In the genomic region with DNA sequence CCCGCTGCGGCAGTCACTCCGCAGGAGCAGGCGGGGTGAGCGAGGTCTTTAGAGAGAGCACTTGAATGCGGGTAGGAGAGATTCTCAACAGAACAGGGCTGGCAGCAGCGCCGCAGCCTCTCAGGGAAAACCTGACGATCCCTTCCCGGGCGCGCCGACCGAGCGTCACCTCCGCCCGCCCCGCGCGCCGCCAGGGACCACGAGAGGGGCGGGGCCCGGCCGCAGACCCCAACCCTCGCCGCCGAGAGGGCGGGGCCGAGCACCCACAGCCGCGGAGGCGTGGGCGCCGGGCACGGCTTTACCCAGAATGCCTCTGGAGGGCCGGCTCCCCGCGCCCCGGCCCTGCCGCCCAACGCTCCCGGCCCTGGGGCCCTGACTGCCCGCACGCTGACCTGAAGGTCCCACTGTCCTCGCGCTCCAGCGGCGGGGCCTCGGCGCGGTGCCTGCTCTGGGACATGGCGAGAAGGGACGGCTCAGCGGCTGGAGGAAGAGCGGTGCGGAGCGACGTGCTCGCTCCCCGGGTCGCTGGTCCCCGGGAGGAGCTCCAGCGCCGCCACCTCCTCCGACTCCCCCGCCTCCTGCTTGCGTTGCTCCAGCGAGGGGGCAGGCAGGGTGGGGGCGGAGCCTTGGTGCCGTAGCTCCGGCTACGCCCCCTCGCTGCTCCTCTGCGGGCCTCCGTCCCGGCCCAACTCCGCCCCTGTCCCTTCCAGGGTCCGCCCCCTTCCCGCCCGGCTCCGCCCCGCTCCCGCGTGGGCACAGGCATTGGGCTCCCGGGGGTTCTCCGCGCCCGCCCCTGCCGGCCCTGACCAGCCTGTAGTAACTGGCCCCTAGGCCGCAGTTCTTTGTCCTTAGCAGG, we compare ENCODE assay signal across 1 cellular context.
TF ChIP-seq lines count a peak whose summit lies in the region.

A gene with protein sequence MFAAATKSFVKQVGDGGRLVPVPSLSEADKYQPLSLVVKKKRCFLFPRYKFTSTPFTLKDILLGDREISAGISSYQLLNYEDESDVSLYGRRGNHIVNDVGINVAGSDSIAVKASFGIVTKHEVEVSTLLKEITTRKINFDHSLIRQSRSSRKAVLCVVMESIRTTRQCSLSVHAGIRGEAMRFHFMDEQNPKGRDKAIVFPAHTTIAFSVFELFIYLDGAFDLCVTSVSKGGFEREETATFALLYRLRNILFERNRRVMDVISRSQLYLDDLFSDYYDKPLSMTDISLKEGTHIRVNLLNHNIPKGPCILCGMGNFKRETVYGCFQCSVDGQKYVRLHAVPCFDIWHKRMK (plus strand): TSS at position 805 of the 856 bp plus-strand sequence. CDS start 2,032 bp downstream, outside the sequence.
A gene (minus strand): TSS at position 602 of the 856 bp plus-strand sequence. CDS start 145 bp downstream, at position 457.

TF ChIP-seq in GM23338, 12 proteins besides CTCF, POLR2A, EP300 and RAD21 (continued from another document):
- TF ChIP-seq, protein P1, sequence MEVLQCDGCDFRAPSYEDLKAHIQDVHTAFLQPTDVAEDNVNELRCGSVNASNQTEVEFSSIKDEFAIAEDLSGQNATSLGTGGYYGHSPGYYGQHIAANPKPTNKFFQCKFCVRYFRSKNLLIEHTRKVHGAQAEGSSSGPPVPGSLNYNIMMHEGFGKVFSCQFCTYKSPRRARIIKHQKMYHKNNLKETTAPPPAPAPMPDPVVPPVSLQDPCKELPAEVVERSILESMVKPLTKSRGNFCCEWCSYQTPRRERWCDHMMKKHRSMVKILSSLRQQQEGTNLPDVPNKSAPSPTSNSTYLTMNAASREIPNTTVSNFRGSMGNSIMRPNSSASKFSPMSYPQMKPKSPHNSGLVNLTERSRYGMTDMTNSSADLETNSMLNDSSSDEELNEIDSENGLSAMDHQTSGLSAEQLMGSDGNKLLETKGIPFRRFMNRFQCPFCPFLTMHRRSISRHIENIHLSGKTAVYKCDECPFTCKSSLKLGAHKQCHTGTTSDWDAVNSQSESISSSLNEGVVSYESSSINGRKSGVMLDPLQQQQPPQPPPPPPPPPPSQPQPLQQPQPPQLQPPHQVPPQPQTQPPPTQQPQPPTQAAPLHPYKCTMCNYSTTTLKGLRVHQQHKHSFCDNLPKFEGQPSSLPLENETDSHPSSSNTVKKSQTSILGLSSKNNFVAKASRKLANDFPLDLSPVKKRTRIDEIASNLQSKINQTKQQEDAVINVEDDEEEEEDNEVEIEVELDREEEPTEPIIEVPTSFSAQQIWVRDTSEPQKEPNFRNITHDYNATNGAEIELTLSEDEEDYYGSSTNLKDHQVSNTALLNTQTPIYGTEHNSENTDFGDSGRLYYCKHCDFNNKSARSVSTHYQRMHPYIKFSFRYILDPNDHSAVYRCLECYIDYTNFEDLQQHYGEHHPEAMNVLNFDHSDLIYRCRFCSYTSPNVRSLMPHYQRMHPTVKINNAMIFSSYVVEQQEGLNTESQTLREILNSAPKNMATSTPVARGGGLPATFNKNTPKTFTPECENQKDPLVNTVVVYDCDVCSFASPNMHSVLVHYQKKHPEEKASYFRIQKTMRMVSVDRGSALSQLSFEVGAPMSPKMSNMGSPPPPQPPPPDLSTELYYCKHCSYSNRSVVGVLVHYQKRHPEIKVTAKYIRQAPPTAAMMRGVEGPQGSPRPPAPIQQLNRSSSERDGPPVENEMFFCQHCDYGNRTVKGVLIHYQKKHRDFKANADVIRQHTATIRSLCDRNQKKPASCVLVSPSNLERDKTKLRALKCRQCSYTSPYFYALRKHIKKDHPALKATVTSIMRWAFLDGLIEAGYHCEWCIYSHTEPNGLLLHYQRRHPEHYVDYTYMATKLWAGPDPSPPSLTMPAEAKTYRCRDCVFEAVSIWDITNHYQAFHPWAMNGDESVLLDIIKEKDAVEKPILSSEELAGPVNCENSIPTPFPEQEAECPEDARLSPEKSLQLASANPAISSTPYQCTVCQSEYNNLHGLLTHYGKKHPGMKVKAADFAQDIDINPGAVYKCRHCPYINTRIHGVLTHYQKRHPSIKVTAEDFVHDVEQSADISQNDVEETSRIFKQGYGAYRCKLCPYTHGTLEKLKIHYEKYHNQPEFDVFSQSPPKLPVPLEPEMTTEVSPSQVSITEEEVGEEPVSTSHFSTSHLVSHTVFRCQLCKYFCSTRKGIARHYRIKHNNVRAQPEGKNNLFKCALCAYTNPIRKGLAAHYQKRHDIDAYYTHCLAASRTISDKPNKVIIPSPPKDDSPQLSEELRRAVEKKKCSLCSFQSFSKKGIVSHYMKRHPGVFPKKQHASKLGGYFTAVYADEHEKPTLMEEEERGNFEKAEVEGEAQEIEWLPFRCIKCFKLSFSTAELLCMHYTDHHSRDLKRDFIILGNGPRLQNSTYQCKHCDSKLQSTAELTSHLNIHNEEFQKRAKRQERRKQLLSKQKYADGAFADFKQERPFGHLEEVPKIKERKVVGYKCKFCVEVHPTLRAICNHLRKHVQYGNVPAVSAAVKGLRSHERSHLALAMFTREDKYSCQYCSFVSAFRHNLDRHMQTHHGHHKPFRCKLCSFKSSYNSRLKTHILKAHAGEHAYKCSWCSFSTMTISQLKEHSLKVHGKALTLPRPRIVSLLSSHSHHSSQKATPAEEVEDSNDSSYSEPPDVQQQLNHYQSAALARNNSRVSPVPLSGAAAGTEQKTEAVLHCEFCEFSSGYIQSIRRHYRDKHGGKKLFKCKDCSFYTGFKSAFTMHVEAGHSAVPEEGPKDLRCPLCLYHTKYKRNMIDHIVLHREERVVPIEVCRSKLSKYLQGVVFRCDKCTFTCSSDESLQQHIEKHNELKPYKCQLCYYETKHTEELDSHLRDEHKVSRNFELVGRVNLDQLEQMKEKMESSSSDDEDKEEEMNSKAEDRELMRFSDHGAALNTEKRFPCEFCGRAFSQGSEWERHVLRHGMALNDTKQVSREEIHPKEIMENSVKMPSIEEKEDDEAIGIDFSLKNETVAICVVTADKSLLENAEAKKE (CRISPR knock-in tag; IDR thresholded peaks at IDR 0.05): no peak
- TF ChIP-seq, protein P2, sequence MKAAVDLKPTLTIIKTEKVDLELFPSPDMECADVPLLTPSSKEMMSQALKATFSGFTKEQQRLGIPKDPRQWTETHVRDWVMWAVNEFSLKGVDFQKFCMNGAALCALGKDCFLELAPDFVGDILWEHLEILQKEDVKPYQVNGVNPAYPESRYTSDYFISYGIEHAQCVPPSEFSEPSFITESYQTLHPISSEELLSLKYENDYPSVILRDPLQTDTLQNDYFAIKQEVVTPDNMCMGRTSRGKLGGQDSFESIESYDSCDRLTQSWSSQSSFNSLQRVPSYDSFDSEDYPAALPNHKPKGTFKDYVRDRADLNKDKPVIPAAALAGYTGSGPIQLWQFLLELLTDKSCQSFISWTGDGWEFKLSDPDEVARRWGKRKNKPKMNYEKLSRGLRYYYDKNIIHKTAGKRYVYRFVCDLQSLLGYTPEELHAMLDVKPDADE (IDR thresholded peaks at IDR 0.05): no peak
- TF ChIP-seq, protein P3, sequence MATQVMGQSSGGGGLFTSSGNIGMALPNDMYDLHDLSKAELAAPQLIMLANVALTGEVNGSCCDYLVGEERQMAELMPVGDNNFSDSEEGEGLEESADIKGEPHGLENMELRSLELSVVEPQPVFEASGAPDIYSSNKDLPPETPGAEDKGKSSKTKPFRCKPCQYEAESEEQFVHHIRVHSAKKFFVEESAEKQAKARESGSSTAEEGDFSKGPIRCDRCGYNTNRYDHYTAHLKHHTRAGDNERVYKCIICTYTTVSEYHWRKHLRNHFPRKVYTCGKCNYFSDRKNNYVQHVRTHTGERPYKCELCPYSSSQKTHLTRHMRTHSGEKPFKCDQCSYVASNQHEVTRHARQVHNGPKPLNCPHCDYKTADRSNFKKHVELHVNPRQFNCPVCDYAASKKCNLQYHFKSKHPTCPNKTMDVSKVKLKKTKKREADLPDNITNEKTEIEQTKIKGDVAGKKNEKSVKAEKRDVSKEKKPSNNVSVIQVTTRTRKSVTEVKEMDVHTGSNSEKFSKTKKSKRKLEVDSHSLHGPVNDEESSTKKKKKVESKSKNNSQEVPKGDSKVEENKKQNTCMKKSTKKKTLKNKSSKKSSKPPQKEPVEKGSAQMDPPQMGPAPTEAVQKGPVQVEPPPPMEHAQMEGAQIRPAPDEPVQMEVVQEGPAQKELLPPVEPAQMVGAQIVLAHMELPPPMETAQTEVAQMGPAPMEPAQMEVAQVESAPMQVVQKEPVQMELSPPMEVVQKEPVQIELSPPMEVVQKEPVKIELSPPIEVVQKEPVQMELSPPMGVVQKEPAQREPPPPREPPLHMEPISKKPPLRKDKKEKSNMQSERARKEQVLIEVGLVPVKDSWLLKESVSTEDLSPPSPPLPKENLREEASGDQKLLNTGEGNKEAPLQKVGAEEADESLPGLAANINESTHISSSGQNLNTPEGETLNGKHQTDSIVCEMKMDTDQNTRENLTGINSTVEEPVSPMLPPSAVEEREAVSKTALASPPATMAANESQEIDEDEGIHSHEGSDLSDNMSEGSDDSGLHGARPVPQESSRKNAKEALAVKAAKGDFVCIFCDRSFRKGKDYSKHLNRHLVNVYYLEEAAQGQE (IDR thresholded peaks at IDR 0.05; ENCODE audit: unreplicated experiment): no peak
- TF ChIP-seq EZH2 (IDR thresholded peaks at IDR 0.05; ENCODE audit: low read depth, unreplicated experiment): no peak
- TF ChIP-seq POLR2AphosphoS5 (IDR thresholded peaks at IDR 0.05; ENCODE audit: low read depth): peak; percentile 96
